ENCODE assay signal across 9 cellular contexts in the genomic region with DNA sequence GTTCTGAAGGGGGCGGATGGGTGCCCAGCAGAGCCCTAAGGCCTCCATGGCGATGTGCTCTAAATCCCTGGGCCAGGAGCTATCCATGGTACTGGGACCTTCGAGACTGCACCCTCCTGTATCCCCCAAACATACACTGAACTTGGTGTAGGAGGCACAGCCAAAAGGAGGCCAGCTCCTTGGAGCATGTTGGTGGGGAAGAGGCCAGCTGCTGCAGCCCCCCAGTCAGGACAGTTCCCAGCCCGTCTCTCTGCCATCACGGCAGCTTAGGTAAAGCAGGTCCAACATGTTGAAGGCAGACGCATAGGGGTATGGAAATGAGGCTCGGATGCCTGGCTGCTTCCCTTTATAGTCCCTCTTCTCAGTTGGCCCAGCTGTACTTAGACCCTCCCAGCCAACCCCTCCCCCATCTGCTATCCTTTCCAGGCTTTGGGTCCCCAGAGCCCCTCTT. TPM values are rescaled to one million over a fixed set of nuclear protein-coding genes. Genes with fewer than 3 reads are reported as not detected.
DNase-seq lines count a peak whose midpoint lies in the region; ATAC-seq and TF ChIP-seq lines count a peak whose summit lies in the region.
"Had no signal": no experiment of that assay in that cellular context is flagged by ENCODE, and none has a peak within 500 bp of the region (broad histone marks: within the 10 kb centered on the region; RNA-seq: fewer than 3 reads in every experiment).

No MANE protein-coding gene starts in this region.

- 7 to 9% (median 8%) methylated on average over 7 of the region's 7 CpGs for WGBS in ovary, 3 donors

- H3K36me3 ChIP-seq in HEK293 (ENCODE audit: control insufficient read depth in 2 of 2, insufficient read depth in 1 of 2, low read length in 2 of 2) (no peaks in the 10 kb centered on the region), ovary (no peaks in the 10 kb centered on the region)
- H3K36me3 ChIP-seq: WERI-Rb-1 had no signal

- TF ChIP-seq CTCF in HEK293 (tag by site-specific recombination; IDR thresholded peaks at IDR 0.05): no peak
- no peak for TF ChIP-seq CTCF in glutamatergic neuron (IDR thresholded peaks at IDR 0.05; ENCODE audit: partially characterized antibody, unreplicated experiment)
- no peak for TF ChIP-seq CTCF in ovary (IDR thresholded peaks at IDR 0.05)

- peaks cover 15% of the 10 kb centered on the region for H3K27me3 Mint-ChIP-seq in glutamatergic neuron (ENCODE audit: unreplicated experiment)

- H3K4me3 ChIP-seq in HEK293 (ENCODE audit: low read depth, low read length): no peak overlapping the region
- no peak overlapping the region for H3K4me3 ChIP-seq in ovary

- POLR2A ChIA-PET in HEK293 (lab: Yijun Ruan, JAX): interaction anchor here (1.0 to 1.6 kb wide), 3 partner anchors 9 to 64 kb away, joined by 3 to 5 read pairs (median 3); a partner anchor contains a TSS

- H3K36me3 Mint-ChIP-seq in glutamatergic neuron (ENCODE audit: unreplicated experiment): no peaks in the 10 kb centered on the region

- no peak for ATAC-seq in GM19023 (IDR thresholded peaks at IDR 0.05; ENCODE audit: unreplicated experiment)
- no peak for ATAC-seq in HG03196 (IDR thresholded peaks at IDR 0.05; ENCODE audit: unreplicated experiment)

- H3K4me1 ChIP-seq in HEK293 (ENCODE audit: control insufficient read depth, insufficient read depth, low read length): no peaks in the 10 kb centered on the region
- no peaks in the 10 kb centered on the region for H3K4me1 ChIP-seq in ovary (ENCODE audit: insufficient read depth)

- CTCF ChIA-PET in HEK293 (lab: Yijun Ruan, JAX): no interaction called here

- peak overlapping the region; percentile 99 for H3K4me3 Mint-ChIP-seq in glutamatergic neuron (ENCODE audit: unreplicated experiment)

- intact Hi-C loops in ovary (cut with DNase I): loop anchor here in 1 of 4 donors (10.0 kb wide), 1 partner anchor 157 kb away; no protein-coding TSS in a partner anchor

- in situ Hi-C loops in ACHN (cut with HindIII; ENCODE audit: low pct_ligation_motif_present, low pct_unique_long_range_greater_than_20kb, low sequenced_read_pairs): no loop called here

- TF ChIP-seq POLR2A in ovary (IDR thresholded peaks at IDR 0.05): no peak

- DNase-seq in ACHN (peak; percentile 53), UCSD-AML1 (lab: John Stamatoyannopoulos, UW; ENCODE audit: unreplicated experiment) (peak; percentile 30), glutamatergic neuron (peak; percentile 83), OCI-M2 (lab: John Stamatoyannopoulos, UW; ENCODE audit: unreplicated experiment) (no peak), ovary (no peak)
- DNase-seq: WERI-Rb-1 had no signal

- H3K27ac ChIP-seq in HEK293 (ENCODE audit: extremely low read depth, low read depth, low read length): no peak overlapping the region
- no peak overlapping the region for H3K27ac ChIP-seq in ovary
- H3K27ac ChIP-seq: WERI-Rb-1 had no signal

- H3K4me1 Mint-ChIP-seq in glutamatergic neuron (ENCODE audit: low read depth, unreplicated experiment): peaks cover 42% of the 10 kb centered on the region

- H3K27ac Mint-ChIP-seq in glutamatergic neuron (ENCODE audit: unreplicated experiment): peak overlapping the region; percentile 100

- TF ChIP-seq EP300 in ovary (IDR thresholded peaks at IDR 0.05): no peak

- no peaks in the 10 kb centered on the region for H3K9me3 ChIP-seq in HEK293 (ENCODE audit: control insufficient read depth, insufficient read depth, low read depth, low read length)
- no peaks in the 10 kb centered on the region for H3K9me3 ChIP-seq in ovary

- H3K9me3 Mint-ChIP-seq in glutamatergic neuron (ENCODE audit: unreplicated experiment): peaks cover 14% of the 10 kb centered on the region

- H3K27me3 ChIP-seq in ovary: no peaks in the 10 kb centered on the region

TF ChIP-seq in HEK293, 187 proteins besides CTCF, POLR2A, EP300 and RAD21:
- TF ChIP-seq ZNF133 (tag by site-specific recombination; IDR thresholded peaks at IDR 0.05) (peak; percentile 94), WT1 (tag by site-specific recombination; IDR thresholded peaks at IDR 0.05) (no peak), ZNF174 (tag by site-specific recombination; IDR thresholded peaks at IDR 0.05) (no peak)
- TF ChIP-seq, protein P1, sequence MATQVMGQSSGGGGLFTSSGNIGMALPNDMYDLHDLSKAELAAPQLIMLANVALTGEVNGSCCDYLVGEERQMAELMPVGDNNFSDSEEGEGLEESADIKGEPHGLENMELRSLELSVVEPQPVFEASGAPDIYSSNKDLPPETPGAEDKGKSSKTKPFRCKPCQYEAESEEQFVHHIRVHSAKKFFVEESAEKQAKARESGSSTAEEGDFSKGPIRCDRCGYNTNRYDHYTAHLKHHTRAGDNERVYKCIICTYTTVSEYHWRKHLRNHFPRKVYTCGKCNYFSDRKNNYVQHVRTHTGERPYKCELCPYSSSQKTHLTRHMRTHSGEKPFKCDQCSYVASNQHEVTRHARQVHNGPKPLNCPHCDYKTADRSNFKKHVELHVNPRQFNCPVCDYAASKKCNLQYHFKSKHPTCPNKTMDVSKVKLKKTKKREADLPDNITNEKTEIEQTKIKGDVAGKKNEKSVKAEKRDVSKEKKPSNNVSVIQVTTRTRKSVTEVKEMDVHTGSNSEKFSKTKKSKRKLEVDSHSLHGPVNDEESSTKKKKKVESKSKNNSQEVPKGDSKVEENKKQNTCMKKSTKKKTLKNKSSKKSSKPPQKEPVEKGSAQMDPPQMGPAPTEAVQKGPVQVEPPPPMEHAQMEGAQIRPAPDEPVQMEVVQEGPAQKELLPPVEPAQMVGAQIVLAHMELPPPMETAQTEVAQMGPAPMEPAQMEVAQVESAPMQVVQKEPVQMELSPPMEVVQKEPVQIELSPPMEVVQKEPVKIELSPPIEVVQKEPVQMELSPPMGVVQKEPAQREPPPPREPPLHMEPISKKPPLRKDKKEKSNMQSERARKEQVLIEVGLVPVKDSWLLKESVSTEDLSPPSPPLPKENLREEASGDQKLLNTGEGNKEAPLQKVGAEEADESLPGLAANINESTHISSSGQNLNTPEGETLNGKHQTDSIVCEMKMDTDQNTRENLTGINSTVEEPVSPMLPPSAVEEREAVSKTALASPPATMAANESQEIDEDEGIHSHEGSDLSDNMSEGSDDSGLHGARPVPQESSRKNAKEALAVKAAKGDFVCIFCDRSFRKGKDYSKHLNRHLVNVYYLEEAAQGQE (tag by site-specific recombination; IDR thresholded peaks at IDR 0.05): peak; percentile 98

RNA-seq across cellular contexts. Expression of a gene that starts 1.8 kb away (rescaled TPM):
- total RNA-seq in glutamatergic neuron (ENCODE audit: unreplicated experiment) (518 TPM), ovary (under 1 TPM in 1 of 7 donors, not detected in 6; 0.18 TPM)
- polyA plus RNA-seq in ovary: not detected

RNA-seq across cellular contexts. Expression of a gene that starts 11.5 kb away (rescaled TPM):
- total RNA-seq in glutamatergic neuron (ENCODE audit: unreplicated experiment) (11.3 TPM), ovary (1 to 10 TPM; 1.8 to 4.5 (median 2.9) TPM)
- 1 to 10 TPM; 1.9 to 2.8 TPM for polyA plus RNA-seq in ovary

RNA-seq across cellular contexts. Expression of a gene that starts 35.8 kb away (rescaled TPM):
- total RNA-seq in glutamatergic neuron (ENCODE audit: unreplicated experiment) (8.6 TPM), ovary (1 to 10 TPM; 1.1 to 2.2 (median 1.4) TPM)
- polyA plus RNA-seq in ovary: 1 to 10 TPM in 1 of 2 donors, under 1 TPM in 1; 0.98 to 1.8 TPM

RNA-seq across cellular contexts. Expression of a gene that starts 54.1 kb away (rescaled TPM):
- total RNA-seq in glutamatergic neuron (ENCODE audit: unreplicated experiment): 0.54 TPM
- 10 to 100 TPM; 41.6 to 84.9 (median 76.3) TPM for total RNA-seq in ovary
- polyA plus RNA-seq in ovary: 10 to 100 TPM; 29.3 to 58.0 TPM

Comparison
In these comparisons a context has a peak if more than half of its experiments do, and no peak if none do; other contexts are left out.
1. DNase-seq: peak in ACHN (single experiment), UCSD-AML1 (single experiment) and glutamatergic neuron (single experiment); none in OCI-M2 (single experiment) and ovary (0 of 5).
2. RNA of a gene that starts 1.8 kb away (total RNA-seq): 518 TPM in glutamatergic neuron (single experiment); 0.18 TPM in ovary; every median in the first group is over 100 times any median in the second.